15 cellular contexts compared by ENCODE assay signal in genomic region chr5:62386824-62387223, GRCh38. TPM values are rescaled to one million over a fixed set of nuclear protein-coding genes. Genes with fewer than 3 reads are reported as not detected.
DNase-seq lines count a peak whose midpoint lies in the region; ATAC-seq and TF ChIP-seq lines count a peak whose summit lies in the region.
"Had no signal": no experiment of that assay in that cellular context is flagged by ENCODE, and none has a peak within 500 bp of the region (broad histone marks: within the 10 kb centered on the region; RNA-seq: fewer than 3 reads in every experiment).

No MANE protein-coding gene starts in this region.

- TF ChIP-seq POLR2A in prostate gland (IDR thresholded peaks at IDR 0.05), result no peak

- H3K36me3 ChIP-seq in RWPE2 (ENCODE audit: low read depth) (peaks cover 84% of the 10 kb centered on the region), prostate gland (no peaks in the 10 kb centered on the region)

- H3K4me3 ChIP-seq in RWPE2 (ENCODE audit: severe bottlenecking) (no peak overlapping the region), prostate gland (no peak overlapping the region)
- H3K4me3 ChIP-seq: GM12878 had no signal

- no peaks in the 10 kb centered on the region for H3K9me3 ChIP-seq in RWPE2 (ENCODE audit: severe bottlenecking)
- H3K9me3 ChIP-seq in prostate gland, result no peaks in the 10 kb centered on the region

- H3K4me1 ChIP-seq in RWPE2 (ENCODE audit: insufficient read depth, poor library complexity, severe bottlenecking), result peaks cover 39% of the 10 kb centered on the region
- H3K4me1 ChIP-seq in prostate gland (replicated peaks), result peaks cover 4% of the 10 kb centered on the region

- H3K4me3 Mint-ChIP-seq in naive thymus-derived CD8-positive, alpha-beta T cell, result no peak overlapping the region
- H3K4me3 Mint-ChIP-seq: activated T-helper 1 cell treated with anti-CD3 and anti-CD28 coated beads, Interleukin-12 subunit alpha, Interleukin-12 subunit beta, Interleukin-2, Interleukin-4 antibody, amounts not matched to agents 30 ng/mL and 10 ng/mL and 1 ng/mL, durations not matched to agents 14 hours and 24 hours and 36 hours; CD4-positive, CD25-positive, alpha-beta regulatory T cell; immature natural killer cell had no signal

- H3K27ac ChIP-seq in RWPE2 (ENCODE audit: poor library complexity, severe bottlenecking), result peak overlapping the region; percentile 98
- peak overlapping the region; percentile 83 for H3K27ac ChIP-seq in epithelial cell of prostate
- peak overlapping the region in 1 of 2 donors; percentile 42 for H3K27ac ChIP-seq in prostate gland

- H3K27me3 Mint-ChIP-seq in naive thymus-derived CD8-positive, alpha-beta T cell, result no peaks in the 10 kb centered on the region
- H3K27me3 Mint-ChIP-seq: CD4-positive, CD25-positive, alpha-beta regulatory T cell had no signal

- peak overlapping the region in 8 of 10 donors; percentile 22 to 79 (median 58) for H3K27ac Mint-ChIP-seq in naive thymus-derived CD8-positive, alpha-beta T cell
- H3K27ac Mint-ChIP-seq: activated T-helper 1 cell treated with anti-CD3 and anti-CD28 coated beads, Interleukin-12 subunit alpha, Interleukin-12 subunit beta, Interleukin-2, Interleukin-4 antibody, amounts not matched to agents 30 ng/mL and 10 ng/mL and 1 ng/mL, durations not matched to agents 14 hours and 24 hours and 36 hours had no signal

- intact Hi-C loops in prostate gland (cut with DNase I), result no loop called here

- no peaks in the 10 kb centered on the region for H3K9me3 Mint-ChIP-seq in naive thymus-derived CD8-positive, alpha-beta T cell
- H3K9me3 Mint-ChIP-seq: activated T-helper 1 cell treated with anti-CD3 and anti-CD28 coated beads, Interleukin-12 subunit alpha, Interleukin-12 subunit beta, Interleukin-2, Interleukin-4 antibody, amounts not matched to agents 30 ng/mL and 10 ng/mL and 1 ng/mL, durations not matched to agents 14 hours and 24 hours and 36 hours; CD4-positive, CD25-positive, alpha-beta regulatory T cell; immature natural killer cell had no signal

- no peaks in the 10 kb centered on the region for H3K4me1 Mint-ChIP-seq in naive thymus-derived CD8-positive, alpha-beta T cell
- H3K4me1 Mint-ChIP-seq: immature natural killer cell had no signal

- ATAC-seq in RWPE2 (ENCODE audit: low read depth) (no peak), GM21447 (IDR thresholded peaks at IDR 0.05; ENCODE audit: unreplicated experiment) (no peak)
- no peak for ATAC-seq in naive thymus-derived CD8-positive, alpha-beta T cell
- ATAC-seq: activated CD4-positive, CD25-positive, alpha-beta regulatory T cell treated with anti-CD3 and anti-CD28 coated beads, Interleukin-2, amount 50 U/mL, for 24 hours; GM12878 had no signal

- peak; percentile 6 for DNase-seq in GM04503 (ENCODE audit: low read depth)
- DNase-seq in RWPE2 (ENCODE audit: low spot score), result no peak
- DNase-seq in epithelial cell of prostate (ENCODE audit: low read depth, low spot score), result no peak
- no peak for DNase-seq in naive thymus-derived CD8-positive, alpha-beta T cell
- no peak for DNase-seq in prostate gland (ENCODE audit: low spot score)
- DNase-seq in activated CD4-positive, alpha-beta T cell treated with anti-CD3 and anti-CD28 coated beads, Interleukin-2, amount 50 U/mL, for 1 hour, result no peak
- DNase-seq in HK-2 (ENCODE audit: unreplicated experiment), result no peak
- DNase-seq: CD4-positive, CD25-positive, alpha-beta regulatory T cell; effector CD8-positive, alpha-beta T cell; immature natural killer cell; NCI-H1048 had no signal

- H3K36me3 Mint-ChIP-seq in naive thymus-derived CD8-positive, alpha-beta T cell, result peaks cover 0 to 86% (median 4%) of the 10 kb centered on the region in 3 donors

- H3K27me3 ChIP-seq in RWPE2 (ENCODE audit: insufficient read depth, poor library complexity, severe bottlenecking) (no peaks in the 10 kb centered on the region), prostate gland (replicated peaks; ENCODE audit: insufficient read depth) (no peaks in the 10 kb centered on the region)

- TF ChIP-seq CTCF in RWPE2 (IDR thresholded peaks at IDR 0.05; ENCODE audit: poor library complexity, severe bottlenecking) (no peak), prostate gland (IDR thresholded peaks at IDR 0.05) (no peak)

- POLR2A ChIA-PET in naive thymus-derived CD8-positive, alpha-beta T cell (lab: Charles Lee), result interaction anchor here (1.6 kb wide), 1 partner anchor 17 kb away, joined by 4 read pairs; the partner anchor contains the start of gene DIMT1

RNA-seq across cellular contexts. Expression of gene DIMT1, which starts 16.9 kb away (rescaled TPM):
- total RNA-seq in naive thymus-derived CD8-positive, alpha-beta T cell, result 10 to 100 TPM; 23.2 to 23.4 TPM
- polyA plus RNA-seq in naive thymus-derived CD8-positive, alpha-beta T cell, result 10 to 100 TPM; 44.4 to 50.9 (median 46.3) TPM
- total RNA-seq in prostate gland, result 10 to 100 TPM; 26.1 to 35.6 TPM

RNA-seq across cellular contexts. Expression of gene IPO11, which starts 25.7 kb away (rescaled TPM):
- 10 to 100 TPM; 22.6 to 24.1 TPM for total RNA-seq in naive thymus-derived CD8-positive, alpha-beta T cell
- 10 to 100 TPM in 1 of 3 donors, 1 to 10 TPM in 2; 6.4 to 10.4 (median 6.6) TPM for polyA plus RNA-seq in naive thymus-derived CD8-positive, alpha-beta T cell
- 10 to 100 TPM; 15.5 to 36.2 TPM for total RNA-seq in prostate gland
